ENCODE assay signal across 26 cellular contexts in genomic region chr5:162325143-162325727, GRCh38.
"Had no signal": no experiment of that assay in that cellular context is flagged by ENCODE, and none has a peak within 500 bp of the region (broad histone marks: within the 10 kb centered on the region; RNA-seq: fewer than 3 reads in every experiment).

No MANE protein-coding gene starts in this region.

- H3K27ac Mint-ChIP-seq: activated naive CD8-positive, alpha-beta T cell; brain; memory B cell; natural killer cell; neural progenitor cell; T-helper 17 cell had no signal

- H3K27me3 ChIP-seq: esophagus squamous epithelium, neural progenitor cell, spleen, tibial nerve had no signal

- H3K27ac ChIP-seq: epithelial cell of prostate, esophagus squamous epithelium, neural progenitor cell, spleen, tibial nerve, WERI-Rb-1 had no signal

- H3K36me3 ChIP-seq: esophagus squamous epithelium, neural progenitor cell, spleen, tibial nerve, WERI-Rb-1 had no signal

- H3K36me3 Mint-ChIP-seq: activated naive CD8-positive, alpha-beta T cell; brain; memory B cell; neural progenitor cell had no signal

- H3K27me3 Mint-ChIP-seq: activated naive CD8-positive, alpha-beta T cell; brain; central memory CD8-positive, alpha-beta T cell; memory B cell; T-helper 17 cell had no signal

- DNase-seq: activated CD4-positive, alpha-beta T cell treated with anti-CD3 and anti-CD28 coated beads for 48 hours; activated CD4-positive, alpha-beta T cell treated with anti-CD3 and anti-CD28 coated beads, Interleukin-2, amount 50 U/mL, for 48 hours; activated CD8-positive, alpha-beta memory T cell treated with anti-CD3 and anti-CD28 coated beads for 24 hours; activated effector memory CD4-positive, alpha-beta T cell treated with Interleukin-2 at 50 U/mL for 16 hours; activated naive CD4-positive, alpha-beta T cell treated with Interleukin-2 at 50 U/mL for 16 hours; anterior cingulate cortex; dermis blood vessel endothelial cell; effector CD8-positive, alpha-beta T cell; esophagus squamous epithelium; kidney glomerular epithelial cell; natural killer cell; occipital lobe; spleen; stimulated activated naive CD4-positive, alpha-beta T cell treated with Interleukin-2 at 50 U/mL for 16 hours; T-helper 17 cell; T1000; WERI-Rb-1 had no signal

- H3K4me1 ChIP-seq: esophagus squamous epithelium, neural progenitor cell, spleen had no signal

- H3K4me2 ChIP-seq: neural progenitor cell had no signal

- H3K4me3 Mint-ChIP-seq: activated naive CD8-positive, alpha-beta T cell; brain; central memory CD8-positive, alpha-beta T cell; memory B cell; natural killer cell; neural progenitor cell; T-helper 17 cell had no signal

- H3K4me1 Mint-ChIP-seq: central memory CD8-positive, alpha-beta T cell; memory B cell; natural killer cell; neural progenitor cell; T-helper 17 cell had no signal

- ATAC-seq: activated CD4-positive, CD25-positive, alpha-beta regulatory T cell treated with anti-CD3 and anti-CD28 coated beads, Interleukin-2, amount 50 U/mL, for 24 hours; natural killer cell; SK-N-SH treated with all-trans-retinoic acid at 6 μM for 48 hours; T-helper 17 cell had no signal

- H3K9ac ChIP-seq: neural progenitor cell had no signal

- H3K4me3 ChIP-seq: esophagus squamous epithelium, neural progenitor cell, spleen, tibial nerve had no signal

- H2AFZ ChIP-seq: neural progenitor cell had no signal
